ENCODE assay signal across 1 cellular context in the genomic region with DNA sequence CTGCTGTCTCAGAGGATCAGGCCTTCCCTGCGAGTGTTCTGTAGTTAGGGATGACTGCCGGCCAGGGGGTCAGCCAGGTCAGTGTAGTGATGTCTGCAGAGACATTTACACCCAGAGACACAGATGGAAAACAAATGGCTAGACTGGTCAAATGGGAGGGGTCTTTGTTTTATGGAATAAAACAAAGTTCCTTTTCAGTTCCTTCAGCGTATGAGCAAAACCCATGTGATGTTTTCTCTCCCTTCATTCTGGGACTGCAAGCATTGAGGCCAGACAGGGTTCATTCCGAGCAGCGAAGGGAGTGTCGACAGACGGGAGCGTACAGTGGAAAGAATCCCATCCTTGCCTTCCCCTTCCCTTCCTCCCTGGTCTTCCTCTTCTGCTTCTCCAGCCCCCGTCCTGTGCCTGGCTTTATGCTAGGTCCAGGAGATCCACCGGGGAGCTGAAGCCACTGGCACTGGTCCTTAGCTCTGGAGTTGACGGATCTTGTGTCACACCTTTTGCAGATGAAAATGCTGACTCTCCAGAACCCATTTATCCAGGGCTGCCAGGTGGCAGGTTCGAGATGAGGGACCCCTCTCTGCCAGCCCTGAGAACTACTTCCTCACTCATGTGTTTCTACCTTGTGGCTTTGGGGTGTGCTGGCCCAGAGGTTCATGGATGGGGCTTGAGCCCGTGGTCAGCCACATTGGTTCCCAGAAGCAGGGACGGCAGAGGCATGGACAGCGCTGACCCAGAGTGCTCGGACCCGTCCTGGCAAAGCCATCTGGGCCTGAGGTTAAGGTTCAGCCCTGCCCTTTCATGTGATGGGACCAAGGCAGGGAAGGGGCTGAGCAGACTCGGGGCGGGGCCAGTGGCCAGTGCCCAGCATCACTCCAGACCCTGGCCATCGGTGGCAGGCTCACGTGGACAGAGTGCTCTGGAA.
TF ChIP-seq lines count a peak whose summit lies in the region.

No MANE protein-coding gene starts in this region.

TF ChIP-seq in K562, 482 proteins besides CTCF, POLR2A, EP300 and RAD21:
- TF ChIP-seq RUNX1 (IDR thresholded peaks at IDR 0.05; ENCODE audit: low read depth): no peak
- TF ChIP-seq, protein P1, sequence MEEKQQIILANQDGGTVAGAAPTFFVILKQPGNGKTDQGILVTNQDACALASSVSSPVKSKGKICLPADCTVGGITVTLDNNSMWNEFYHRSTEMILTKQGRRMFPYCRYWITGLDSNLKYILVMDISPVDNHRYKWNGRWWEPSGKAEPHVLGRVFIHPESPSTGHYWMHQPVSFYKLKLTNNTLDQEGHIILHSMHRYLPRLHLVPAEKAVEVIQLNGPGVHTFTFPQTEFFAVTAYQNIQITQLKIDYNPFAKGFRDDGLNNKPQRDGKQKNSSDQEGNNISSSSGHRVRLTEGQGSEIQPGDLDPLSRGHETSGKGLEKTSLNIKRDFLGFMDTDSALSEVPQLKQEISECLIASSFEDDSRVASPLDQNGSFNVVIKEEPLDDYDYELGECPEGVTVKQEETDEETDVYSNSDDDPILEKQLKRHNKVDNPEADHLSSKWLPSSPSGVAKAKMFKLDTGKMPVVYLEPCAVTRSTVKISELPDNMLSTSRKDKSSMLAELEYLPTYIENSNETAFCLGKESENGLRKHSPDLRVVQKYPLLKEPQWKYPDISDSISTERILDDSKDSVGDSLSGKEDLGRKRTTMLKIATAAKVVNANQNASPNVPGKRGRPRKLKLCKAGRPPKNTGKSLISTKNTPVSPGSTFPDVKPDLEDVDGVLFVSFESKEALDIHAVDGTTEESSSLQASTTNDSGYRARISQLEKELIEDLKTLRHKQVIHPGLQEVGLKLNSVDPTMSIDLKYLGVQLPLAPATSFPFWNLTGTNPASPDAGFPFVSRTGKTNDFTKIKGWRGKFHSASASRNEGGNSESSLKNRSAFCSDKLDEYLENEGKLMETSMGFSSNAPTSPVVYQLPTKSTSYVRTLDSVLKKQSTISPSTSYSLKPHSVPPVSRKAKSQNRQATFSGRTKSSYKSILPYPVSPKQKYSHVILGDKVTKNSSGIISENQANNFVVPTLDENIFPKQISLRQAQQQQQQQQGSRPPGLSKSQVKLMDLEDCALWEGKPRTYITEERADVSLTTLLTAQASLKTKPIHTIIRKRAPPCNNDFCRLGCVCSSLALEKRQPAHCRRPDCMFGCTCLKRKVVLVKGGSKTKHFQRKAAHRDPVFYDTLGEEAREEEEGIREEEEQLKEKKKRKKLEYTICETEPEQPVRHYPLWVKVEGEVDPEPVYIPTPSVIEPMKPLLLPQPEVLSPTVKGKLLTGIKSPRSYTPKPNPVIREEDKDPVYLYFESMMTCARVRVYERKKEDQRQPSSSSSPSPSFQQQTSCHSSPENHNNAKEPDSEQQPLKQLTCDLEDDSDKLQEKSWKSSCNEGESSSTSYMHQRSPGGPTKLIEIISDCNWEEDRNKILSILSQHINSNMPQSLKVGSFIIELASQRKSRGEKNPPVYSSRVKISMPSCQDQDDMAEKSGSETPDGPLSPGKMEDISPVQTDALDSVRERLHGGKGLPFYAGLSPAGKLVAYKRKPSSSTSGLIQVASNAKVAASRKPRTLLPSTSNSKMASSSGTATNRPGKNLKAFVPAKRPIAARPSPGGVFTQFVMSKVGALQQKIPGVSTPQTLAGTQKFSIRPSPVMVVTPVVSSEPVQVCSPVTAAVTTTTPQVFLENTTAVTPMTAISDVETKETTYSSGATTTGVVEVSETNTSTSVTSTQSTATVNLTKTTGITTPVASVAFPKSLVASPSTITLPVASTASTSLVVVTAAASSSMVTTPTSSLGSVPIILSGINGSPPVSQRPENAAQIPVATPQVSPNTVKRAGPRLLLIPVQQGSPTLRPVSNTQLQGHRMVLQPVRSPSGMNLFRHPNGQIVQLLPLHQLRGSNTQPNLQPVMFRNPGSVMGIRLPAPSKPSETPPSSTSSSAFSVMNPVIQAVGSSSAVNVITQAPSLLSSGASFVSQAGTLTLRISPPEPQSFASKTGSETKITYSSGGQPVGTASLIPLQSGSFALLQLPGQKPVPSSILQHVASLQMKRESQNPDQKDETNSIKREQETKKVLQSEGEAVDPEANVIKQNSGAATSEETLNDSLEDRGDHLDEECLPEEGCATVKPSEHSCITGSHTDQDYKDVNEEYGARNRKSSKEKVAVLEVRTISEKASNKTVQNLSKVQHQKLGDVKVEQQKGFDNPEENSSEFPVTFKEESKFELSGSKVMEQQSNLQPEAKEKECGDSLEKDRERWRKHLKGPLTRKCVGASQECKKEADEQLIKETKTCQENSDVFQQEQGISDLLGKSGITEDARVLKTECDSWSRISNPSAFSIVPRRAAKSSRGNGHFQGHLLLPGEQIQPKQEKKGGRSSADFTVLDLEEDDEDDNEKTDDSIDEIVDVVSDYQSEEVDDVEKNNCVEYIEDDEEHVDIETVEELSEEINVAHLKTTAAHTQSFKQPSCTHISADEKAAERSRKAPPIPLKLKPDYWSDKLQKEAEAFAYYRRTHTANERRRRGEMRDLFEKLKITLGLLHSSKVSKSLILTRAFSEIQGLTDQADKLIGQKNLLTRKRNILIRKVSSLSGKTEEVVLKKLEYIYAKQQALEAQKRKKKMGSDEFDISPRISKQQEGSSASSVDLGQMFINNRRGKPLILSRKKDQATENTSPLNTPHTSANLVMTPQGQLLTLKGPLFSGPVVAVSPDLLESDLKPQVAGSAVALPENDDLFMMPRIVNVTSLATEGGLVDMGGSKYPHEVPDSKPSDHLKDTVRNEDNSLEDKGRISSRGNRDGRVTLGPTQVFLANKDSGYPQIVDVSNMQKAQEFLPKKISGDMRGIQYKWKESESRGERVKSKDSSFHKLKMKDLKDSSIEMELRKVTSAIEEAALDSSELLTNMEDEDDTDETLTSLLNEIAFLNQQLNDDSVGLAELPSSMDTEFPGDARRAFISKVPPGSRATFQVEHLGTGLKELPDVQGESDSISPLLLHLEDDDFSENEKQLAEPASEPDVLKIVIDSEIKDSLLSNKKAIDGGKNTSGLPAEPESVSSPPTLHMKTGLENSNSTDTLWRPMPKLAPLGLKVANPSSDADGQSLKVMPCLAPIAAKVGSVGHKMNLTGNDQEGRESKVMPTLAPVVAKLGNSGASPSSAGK (IDR thresholded peaks at IDR 0.05): no peak
- no peak for TF ChIP-seq NFRKB (IDR thresholded peaks at IDR 0.05; ENCODE audit: low read depth)
- TF ChIP-seq PPARD (CRISPR knock-in tag; IDR thresholded peaks at IDR 0.05): no peak
- no peak for TF ChIP-seq ZC3H8 (IDR thresholded peaks at IDR 0.05)
- TF ChIP-seq ZNF316 (IDR thresholded peaks at IDR 0.05): peak; percentile 66
